In the genomic region with DNA sequence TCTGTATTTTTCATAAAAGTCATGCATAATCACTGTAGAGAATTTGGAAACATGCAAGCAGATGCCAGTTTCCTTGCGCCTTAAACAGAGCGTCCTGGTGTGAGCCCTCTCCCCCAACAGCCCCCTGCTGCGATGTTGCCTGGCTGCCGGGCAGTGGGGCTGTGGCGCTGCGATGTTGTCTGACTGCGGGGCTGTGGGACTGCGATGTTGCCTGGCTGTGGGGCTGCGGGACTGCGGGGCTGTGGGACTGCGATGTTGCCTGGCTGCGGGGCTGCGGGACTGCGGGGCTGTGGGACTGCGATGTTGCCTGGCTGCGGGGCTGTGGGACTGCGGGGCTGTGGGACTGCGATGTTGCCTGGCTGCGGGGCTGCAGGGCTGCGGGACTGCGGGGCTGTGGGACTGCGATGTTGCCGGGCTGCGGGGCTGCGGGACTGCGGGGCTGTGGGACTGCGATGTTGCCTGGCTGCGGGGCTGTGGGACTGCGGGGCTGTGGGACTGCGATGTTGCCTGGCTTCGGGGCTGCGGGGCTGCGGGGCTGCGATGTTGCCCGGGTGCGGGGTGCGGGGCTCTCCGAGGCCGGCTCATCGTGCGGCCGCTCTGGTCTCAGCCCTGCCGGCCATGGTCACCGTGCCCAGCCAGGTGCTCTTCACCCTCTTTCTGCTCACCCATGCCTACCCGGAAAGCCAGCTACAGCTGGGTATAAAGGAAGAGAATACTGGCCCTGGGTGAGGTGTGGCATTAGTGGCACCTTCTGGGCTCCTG, we compare ENCODE assay signal across 19 cellular contexts. TPM values are rescaled to one million over a fixed set of nuclear protein-coding genes. Genes with fewer than 3 reads are reported as not detected.
A peak's percentile ranks its signal among the peaks of the same experiment; 100 is the strongest.
DNase-seq lines count a peak whose midpoint lies in the region; ATAC-seq and TF ChIP-seq lines count a peak whose summit lies in the region.
"Had no signal": no experiment of that assay in that cellular context is flagged by ENCODE, and none has a peak within 500 bp of the region (broad histone marks: within the 10 kb centered on the region; RNA-seq: fewer than 3 reads in every experiment).

No MANE protein-coding gene starts in this region.

- H3K4me3 Mint-ChIP-seq in endodermal cell: no peak overlapping the region
- H3K4me3 Mint-ChIP-seq in neural crest cell: peak overlapping the region; percentile 23
- no peak overlapping the region for H3K4me3 Mint-ChIP-seq in type B pancreatic cell
- H3K4me3 Mint-ChIP-seq in immature natural killer cell: no peak overlapping the region
- H3K4me3 Mint-ChIP-seq: activated T-helper 1 cell treated with anti-CD3 and anti-CD28 coated beads, Interleukin-12 subunit alpha, Interleukin-12 subunit beta, Interleukin-2, Interleukin-4 antibody, amounts not matched to agents 30 ng/mL and 10 ng/mL and 1 ng/mL, durations not matched to agents 14 hours and 24 hours and 36 hours; naive thymus-derived CD4-positive, alpha-beta T cell had no signal

- H3K36me3 Mint-ChIP-seq in endodermal cell (ENCODE audit: low read depth): peaks cover 5% of the 10 kb centered on the region
- peaks cover 6% of the 10 kb centered on the region for H3K36me3 Mint-ChIP-seq in neural crest cell (ENCODE audit: low read depth)
- H3K36me3 Mint-ChIP-seq in type B pancreatic cell: peaks cover 7% of the 10 kb centered on the region
- H3K36me3 Mint-ChIP-seq in immature natural killer cell: peaks cover 7 to 8% (median 8%) of the 10 kb centered on the region in 3 donors

- TF ChIP-seq CTCF in heart right ventricle (IDR thresholded peaks at IDR 0.05): no peak
- no peak for TF ChIP-seq CTCF in endodermal cell (conservative IDR thresholded peaks at IDR 0.05)
- TF ChIP-seq CTCF in neural crest cell (conservative IDR thresholded peaks at IDR 0.05): no peak
- no peak for TF ChIP-seq CTCF in type B pancreatic cell (conservative IDR thresholded peaks at IDR 0.05)

- peaks cover 0 to 12% (median 0%) of the 10 kb centered on the region in 11 donors for H3K9me3 ChIP-seq in heart right ventricle
- peaks cover 10% of the 10 kb centered on the region for H3K9me3 ChIP-seq in endodermal cell (ENCODE audit: control insufficient read depth, low read length)
- H3K9me3 ChIP-seq: thoracic aorta had no signal

- H3K4me1 ChIP-seq in heart right ventricle (peaks cover 29 to 73% (median 59%) of the 10 kb centered on the region in 9 donors), endodermal cell (ENCODE audit: control insufficient read depth, insufficient read depth, low read length) (no peaks in the 10 kb centered on the region)

- peaks cover 0 to 29% (median 0%) of the 10 kb centered on the region in 9 donors for H3K36me3 ChIP-seq in heart right ventricle
- no peaks in the 10 kb centered on the region for H3K36me3 ChIP-seq in endodermal cell (ENCODE audit: control insufficient read depth, insufficient read depth, low read length)
- H3K36me3 ChIP-seq: thoracic aorta had no signal

- H3K4me1 Mint-ChIP-seq in endodermal cell (peaks cover 12% of the 10 kb centered on the region), neural crest cell (peaks cover 19% of the 10 kb centered on the region), type B pancreatic cell (ENCODE audit: unreplicated experiment) (peaks cover 17% of the 10 kb centered on the region), immature natural killer cell (peaks cover 2 to 9% of the 10 kb centered on the region in 2 donors)

- H3K27ac Mint-ChIP-seq in endodermal cell: no peak overlapping the region
- H3K27ac Mint-ChIP-seq in neural crest cell (ENCODE audit: unreplicated experiment): no peak overlapping the region
- no peak overlapping the region for H3K27ac Mint-ChIP-seq in type B pancreatic cell
- H3K27ac Mint-ChIP-seq in immature natural killer cell: no peak overlapping the region
- H3K27ac Mint-ChIP-seq: activated T-helper 1 cell treated with anti-CD3 and anti-CD28 coated beads, Interleukin-12 subunit alpha, Interleukin-12 subunit beta, Interleukin-2, Interleukin-4 antibody, amounts not matched to agents 30 ng/mL and 10 ng/mL and 1 ng/mL, durations not matched to agents 14 hours and 24 hours and 36 hours had no signal

- intact Hi-C loops in heart right ventricle (cut with DNase I): loop anchor here in 4 of 10 donors (2.0 to 10.0 kb wide), 3 partner anchors 34 to 61 kb away; partner anchors contain the start of gene COQ8A (in 2 of the 4)
- intact Hi-C loops in left cardiac atrium (cut with DNase I): no loop called here

- no peaks in the 10 kb centered on the region for H3K27me3 ChIP-seq in heart right ventricle
- no peaks in the 10 kb centered on the region for H3K27me3 ChIP-seq in endodermal cell (ENCODE audit: control insufficient read depth, insufficient read depth, low read length, poor library complexity, severe bottlenecking)

- no peaks in the 10 kb centered on the region for H3K27me3 Mint-ChIP-seq in endodermal cell (ENCODE audit: insufficient read depth)
- H3K27me3 Mint-ChIP-seq in neural crest cell (ENCODE audit: low read depth): peaks cover 28% of the 10 kb centered on the region
- H3K27me3 Mint-ChIP-seq in type B pancreatic cell: no peaks in the 10 kb centered on the region
- H3K27me3 Mint-ChIP-seq in immature natural killer cell (ENCODE audit: low read depth in 3 of 3): peaks cover 0 to 4% (median 0%) of the 10 kb centered on the region in 3 donors
- H3K27me3 Mint-ChIP-seq: naive thymus-derived CD4-positive, alpha-beta T cell had no signal

- H3K9ac ChIP-seq in endodermal cell (ENCODE audit: extremely low read depth, low read length, poor library complexity, severe bottlenecking): no peak overlapping the region

- ATAC-seq in heart right ventricle (no peak), left cardiac atrium (no peak)
- ATAC-seq: esophagus mucosa; naive thymus-derived CD4-positive, alpha-beta T cell; SK-N-SH treated with all-trans-retinoic acid at 6 μM for 48 hours had no signal

- H3K9me3 Mint-ChIP-seq in endodermal cell (peaks cover 7% of the 10 kb centered on the region), neural crest cell (peaks cover 6% of the 10 kb centered on the region), type B pancreatic cell (peaks cover 7% of the 10 kb centered on the region), immature natural killer cell (peaks cover 0 to 4% (median 0%) of the 10 kb centered on the region in 6 donors)

- no peak overlapping the region for H3K4me3 ChIP-seq in heart right ventricle
- no peak overlapping the region for H3K4me3 ChIP-seq in endodermal cell (ENCODE audit: low read length)
- H3K4me3 ChIP-seq: thoracic aorta had no signal

- WGBS in heart right ventricle, 2 donors: 95 to 97% methylated on average over 40 to 42 of the region's 45 CpGs
- 93 to 94% methylated on average over 16 to 40 of the region's 45 CpGs for WGBS in endodermal cell (ENCODE audit: insufficient coverage in 1 of 2, insufficient read length in 1 of 2), 2 experiments

- no peak for DNase-seq in heart right ventricle
- DNase-seq in left cardiac atrium: no peak
- DNase-seq in endodermal cell: peak; percentile 30
- DNase-seq in neural crest cell (ENCODE audit: low read depth, low spot score): no peak
- peak; percentile 60 for DNase-seq in type B pancreatic cell (ENCODE audit: extremely low spot score, unreplicated experiment)
- DNase-seq in NCI-H2196 treated with DMSO at 0.1 percent for 48 hours (lab: John Stamatoyannopoulos, UW; ENCODE audit: unreplicated experiment): no peak
- no peak for DNase-seq in NCI-H1930 (lab: John Stamatoyannopoulos, UW)
- DNase-seq in immature natural killer cell: no peak
- DNase-seq: activated CD8-positive, alpha-beta memory T cell treated with anti-CD3 and anti-CD28 coated beads for 24 hours; DMS 273 treated with DMSO at 0.1 percent for 48 hours; GF-D8; GOT3; naive thymus-derived CD4-positive, alpha-beta T cell; stimulated activated CD4-positive, alpha-beta T cell treated with anti-CD3 and anti-CD28 coated beads, Interleukin-12 subunit alpha, Interleukin-12 subunit beta, amount 100 ng/mL, for 4 hours had no signal

- H3K27ac ChIP-seq in heart right ventricle (peak overlapping the region; percentile 83 to 96 (median 92)), endodermal cell (ENCODE audit: low read depth, low read length) (peak overlapping the region; percentile 19)
- H3K27ac ChIP-seq: C4-2B had no signal

RNA-seq across cellular contexts. Expression of gene COQ8A, which starts 36.0 kb away (rescaled TPM):
- total RNA-seq in heart right ventricle (100 to 1,000 TPM; 167 to 495 (median 266) TPM), left cardiac atrium (100 to 1,000 TPM; 107 to 179 TPM), endodermal cell (10 to 100 TPM in 1 of 2 donors, 1 to 10 TPM in 1; 6.6 to 14.9 TPM), neural crest cell (8.2 and 9.5 TPM in 2 replicates), type B pancreatic cell (ENCODE audit: low replicate concordance) (21.0 and 29.7 TPM in 2 replicates)
- polyA plus RNA-seq in heart right ventricle (100 to 1,000 TPM; 136 to 242 TPM), immature natural killer cell (10 to 100 TPM; 26.9 to 44.3 (median 34.7) TPM)
- 13.1 TPM for polyA plus RNA-seq in endodermal cell (2013, experiment 1 of 2)
- polyA plus RNA-seq in endodermal cell (2013, experiment 2 of 2): 10.1 TPM

Comparison
In these comparisons a context has a peak if more than half of its experiments do, and no peak if none do; other contexts are left out.
1. DNase-seq: peak in endodermal cell (single experiment) and type B pancreatic cell (single experiment); none in heart right ventricle (0 of 2), left cardiac atrium (single experiment), neural crest cell (single experiment), NCI-H2196 treated with DMSO at 0.1 percent for 48 hours (single experiment), NCI-H1930 (0 of 2) and immature natural killer cell (0 of 3).